In genomic region chr2:217934321-217935131, GRCh38 we compare ENCODE assay signal across 8 cellular contexts.
DNase-seq lines count a peak whose midpoint lies in the region; ATAC-seq, FAIRE-seq and TF ChIP-seq lines count a peak whose summit lies in the region.

No MANE protein-coding gene starts in this region.

- POLR2A ChIA-PET in activated CD4-positive, alpha-beta memory T cell treated with anti-CD3 and anti-CD28 coated beads for 36 hours (lab: Charles Lee) = no interaction called here
- POLR2A ChIA-PET in activated CD4-positive, alpha-beta memory T cell treated with anti-CD3 and anti-CD28 coated beads, Interleukin-2, amount 10 ng/mL, durations not matched to agents 7 days and 5 days (lab: Charles Lee) = no interaction called here

- intact Hi-C loops in activated CD4-positive, alpha-beta memory T cell treated with anti-CD3 and anti-CD28 coated beads for 36 hours (cut with micrococcal nuclease) = no loop called here
- intact Hi-C loops in kidney (cut with DNase I) = no loop called here

- H3K36me3 ChIP-seq in kidney (ENCODE audit: control insufficient read depth in 1 of 2, insufficient read depth in 2 of 2, low read length in 2 of 2) (peaks cover 4 to 35% of the 10 kb centered on the region in 2 donors), suprapubic skin (no peaks in the 10 kb centered on the region)

- no peak for ATAC-seq in HG03108 (IDR thresholded peaks at IDR 0.05; ENCODE audit: unreplicated experiment)

- H3K9me3 ChIP-seq in kidney (ENCODE audit: control insufficient read depth in 1 of 2, low read length in 2 of 2) (no peaks in the 10 kb centered on the region), suprapubic skin (no peaks in the 10 kb centered on the region)

- peaks cover 5% of the 10 kb centered on the region for H3K27me3 Mint-ChIP-seq in activated CD4-positive, alpha-beta memory T cell treated with anti-CD3 and anti-CD28 coated beads for 36 hours
- H3K27me3 Mint-ChIP-seq in activated CD4-positive, alpha-beta memory T cell treated with anti-CD3 and anti-CD28 coated beads, Interleukin-2, amount 10 ng/mL, durations not matched to agents 7 days and 5 days = peaks cover 20% of the 10 kb centered on the region

- no peaks in the 10 kb centered on the region for H3K9me3 Mint-ChIP-seq in activated CD4-positive, alpha-beta memory T cell treated with anti-CD3 and anti-CD28 coated beads for 36 hours
- no peaks in the 10 kb centered on the region for H3K9me3 Mint-ChIP-seq in activated CD4-positive, alpha-beta memory T cell treated with anti-CD3 and anti-CD28 coated beads, Interleukin-2, amount 10 ng/mL, durations not matched to agents 7 days and 5 days

- no peak for TF ChIP-seq CTCF in kidney (IDR thresholded peaks at IDR 0.05; ENCODE audit: borderline replicate concordance, extremely low read depth, insufficient read depth)
- TF ChIP-seq CTCF in suprapubic skin (IDR thresholded peaks at IDR 0.05) = no peak

- CTCF ChIA-PET in activated CD4-positive, alpha-beta memory T cell treated with anti-CD3 and anti-CD28 coated beads for 36 hours (lab: Charles Lee) = no interaction called here
- CTCF ChIA-PET in activated CD4-positive, alpha-beta memory T cell treated with anti-CD3 and anti-CD28 coated beads, Interleukin-2, amount 10 ng/mL, durations not matched to agents 7 days and 5 days (lab: Charles Lee) = no interaction called here

- H3K4me1 Mint-ChIP-seq in activated CD4-positive, alpha-beta memory T cell treated with anti-CD3 and anti-CD28 coated beads for 36 hours (ENCODE audit: low read depth) = no peaks in the 10 kb centered on the region
- peaks cover 11% of the 10 kb centered on the region for H3K4me1 Mint-ChIP-seq in activated CD4-positive, alpha-beta memory T cell treated with anti-CD3 and anti-CD28 coated beads, Interleukin-2, amount 10 ng/mL, durations not matched to agents 7 days and 5 days

- DNase-seq in activated CD4-positive, alpha-beta memory T cell treated with anti-CD3 and anti-CD28 coated beads for 36 hours = peak; percentile 18
- no peak for DNase-seq in activated CD4-positive, alpha-beta memory T cell treated with anti-CD3 and anti-CD28 coated beads, Interleukin-2, amount 10 ng/mL, durations not matched to agents 7 days and 5 days
- DNase-seq in kidney (peak; percentile 76), suprapubic skin (ENCODE audit: low spot score in 2 of 2) (no peak), COR-L47 (lab: John Stamatoyannopoulos, UW) (no peak), D341Med (ENCODE audit: low spot score) (no peak)

- H3K27ac Mint-ChIP-seq in activated CD4-positive, alpha-beta memory T cell treated with anti-CD3 and anti-CD28 coated beads for 36 hours = no peak overlapping the region
- H3K27ac Mint-ChIP-seq in activated CD4-positive, alpha-beta memory T cell treated with anti-CD3 and anti-CD28 coated beads, Interleukin-2, amount 10 ng/mL, durations not matched to agents 7 days and 5 days = no peak overlapping the region

- no peaks in the 10 kb centered on the region for H3K36me3 Mint-ChIP-seq in activated CD4-positive, alpha-beta memory T cell treated with anti-CD3 and anti-CD28 coated beads for 36 hours
- H3K36me3 Mint-ChIP-seq in activated CD4-positive, alpha-beta memory T cell treated with anti-CD3 and anti-CD28 coated beads, Interleukin-2, amount 10 ng/mL, durations not matched to agents 7 days and 5 days (ENCODE audit: low read depth) = no peaks in the 10 kb centered on the region

- H3K4me3 ChIP-seq in kidney (ENCODE audit: low read length in 2 of 2) = peak overlapping the region; percentile 39 to 93
- H3K4me3 ChIP-seq in suprapubic skin = no peak overlapping the region

- no peak overlapping the region for H3K4me3 Mint-ChIP-seq in activated CD4-positive, alpha-beta memory T cell treated with anti-CD3 and anti-CD28 coated beads for 36 hours
- no peak overlapping the region for H3K4me3 Mint-ChIP-seq in activated CD4-positive, alpha-beta memory T cell treated with anti-CD3 and anti-CD28 coated beads, Interleukin-2, amount 10 ng/mL, durations not matched to agents 7 days and 5 days

- peak overlapping the region; percentile 43 to 69 for H3K9ac ChIP-seq in kidney (ENCODE audit: low read length in 2 of 2)

- peaks cover 78 to 91% of the 10 kb centered on the region in 2 donors for H3K4me1 ChIP-seq in kidney (ENCODE audit: control insufficient read depth in 1 of 2, insufficient read depth in 1 of 2, low read depth in 1 of 2, low read length in 2 of 2)
- peaks cover 93% of the 10 kb centered on the region for H3K4me1 ChIP-seq in suprapubic skin

- TF ChIP-seq EP300 in suprapubic skin (IDR thresholded peaks at IDR 0.05) = no peak

- no peak for TF ChIP-seq POLR2A in suprapubic skin (IDR thresholded peaks at IDR 0.05)

- H3K27ac ChIP-seq in angular gyrus (ENCODE audit: low read depth, low read length) = peak overlapping the region; percentile 37
- peak overlapping the region; percentile 87 to 91 for H3K27ac ChIP-seq in kidney (ENCODE audit: low read depth in 2 of 2, low read length in 2 of 2)
- H3K27ac ChIP-seq in suprapubic skin = peak overlapping the region; percentile 80

- no peak for FAIRE-seq in kidney (lab: Jason Lieb, UNC)

- 39% methylated on average over 12 of the region's 13 CpGs for WGBS in suprapubic skin

- no peaks in the 10 kb centered on the region for H3K27me3 ChIP-seq in suprapubic skin

Comparison
In these comparisons a context has a peak if more than half of its experiments do, and no peak if none do; other contexts are left out.
1. DNase-seq: peak in activated CD4-positive, alpha-beta memory T cell treated with anti-CD3 and anti-CD28 coated beads for 36 hours (single experiment) and kidney (single experiment); none in activated CD4-positive, alpha-beta memory T cell treated with anti-CD3 and anti-CD28 coated beads, Interleukin-2, amount 10 ng/mL, durations not matched to agents 7 days and 5 days (single experiment), suprapubic skin (0 of 2), COR-L47 (single experiment) and D341Med (single experiment).
2. H3K27ac ChIP-seq: peak in every context shown above with its lines; median percentile 89 in kidney; 80 in suprapubic skin; 37 in angular gyrus.